14 cellular contexts compared by ENCODE assay signal in genomic region chr13:74796126-74796643, GRCh38.
"Had no signal": no experiment of that assay in that cellular context is flagged by ENCODE, and none has a peak within 500 bp of the region (broad histone marks: within the 10 kb centered on the region; RNA-seq: fewer than 3 reads in every experiment).

No MANE protein-coding gene starts in this region.

- H3K36me3 ChIP-seq: gastrocnemius medialis, suprapubic skin had no signal

- H3K27ac ChIP-seq: gastrocnemius medialis, suprapubic skin had no signal

- H3K4me1 ChIP-seq: gastrocnemius medialis, suprapubic skin had no signal

- H3K36me3 Mint-ChIP-seq: activated naive CD8-positive, alpha-beta T cell treated with anti-CD3 and anti-CD28 coated beads for 36 hours; stimulated activated naive B cell treated with anti-CD40 and anti-IgM and Interleukin-4, amounts not matched to agents 10 μg/mL and 1 μg/mL and 100 μg/mL, for 72 hours had no signal

- H3K4me1 Mint-ChIP-seq: activated naive CD8-positive, alpha-beta T cell treated with anti-CD3 and anti-CD28 coated beads for 36 hours had no signal

- H3K27ac Mint-ChIP-seq: activated naive CD8-positive, alpha-beta T cell treated with anti-CD3 and anti-CD28 coated beads for 36 hours; stimulated activated naive B cell treated with anti-CD40 and anti-IgM and Interleukin-4, amounts not matched to agents 10 μg/mL and 1 μg/mL and 100 μg/mL, for 72 hours had no signal

- H3K9me3 ChIP-seq: gastrocnemius medialis, suprapubic skin had no signal

- H3K9me3 Mint-ChIP-seq: activated naive CD8-positive, alpha-beta T cell treated with anti-CD3 and anti-CD28 coated beads for 36 hours had no signal

- FAIRE-seq: bronchial epithelial cell, colon, endothelial cell of umbilical vein, keratinocyte had no signal

- DNase-seq: activated CD4-positive, alpha-beta T cell treated with anti-CD3 and anti-CD28 coated beads, Interleukin-2, amount 50 U/mL, for 4 hours; activated effector memory CD4-positive, alpha-beta T cell treated with Interleukin-2 at 50 U/mL for 16 hours; activated naive CD8-positive, alpha-beta T cell treated with anti-CD3 and anti-CD28 coated beads for 36 hours; activated T-cell treated with anti-CD3 and anti-CD28 coated beads, Interleukin-2, amount 50 U/mL, for 1 hour; gastrocnemius medialis; left ventricle myocardium superior; right cardiac atrium; stimulated activated CD4-positive, alpha-beta T cell treated with anti-CD3 and anti-CD28 coated beads, Interleukin-2, amount 100 ng/mL, for 24 hours; stimulated activated naive B cell treated with anti-CD40 and anti-IgM and Interleukin-4, amounts not matched to agents 10 μg/mL and 1 μg/mL and 100 μg/mL, for 72 hours had no signal

- H3K4me3 ChIP-seq: gastrocnemius medialis, suprapubic skin had no signal

- H3K27me3 Mint-ChIP-seq: stimulated activated naive B cell treated with anti-CD40 and anti-IgM and Interleukin-4, amounts not matched to agents 10 μg/mL and 1 μg/mL and 100 μg/mL, for 72 hours had no signal

- H3K27me3 ChIP-seq: gastrocnemius medialis, suprapubic skin had no signal

- H3K4me3 Mint-ChIP-seq: activated naive CD8-positive, alpha-beta T cell treated with anti-CD3 and anti-CD28 coated beads for 36 hours; stimulated activated naive B cell treated with anti-CD40 and anti-IgM and Interleukin-4, amounts not matched to agents 10 μg/mL and 1 μg/mL and 100 μg/mL, for 72 hours had no signal
